Comparison of ENCODE assay signal across 24 cellular contexts in genomic region chr20:15069355-15069754, GRCh38.
"Had no signal": no experiment of that assay in that cellular context is flagged by ENCODE, and none has a peak within 500 bp of the region (broad histone marks: within the 10 kb centered on the region; RNA-seq: fewer than 3 reads in every experiment).

No MANE protein-coding gene starts in this region.

- H3K27me3 ChIP-seq: neutrophil, sigmoid colon, testis, tibial artery had no signal

- H3K27ac Mint-ChIP-seq: memory B cell; natural killer cell; stimulated activated effector memory CD8-positive, alpha-beta T cell treated with anti-CD3 and anti-CD28 coated beads, Interleukin-12 subunit alpha, Interleukin-12 subunit beta, amount 100 ng/mL, for 72 hours had no signal

- H3K27me3 Mint-ChIP-seq: central memory CD8-positive, alpha-beta T cell; memory B cell; type B pancreatic cell had no signal

- H3K36me3 Mint-ChIP-seq: memory B cell; natural killer cell; stimulated activated effector memory CD8-positive, alpha-beta T cell treated with anti-CD3 and anti-CD28 coated beads, Interleukin-12 subunit alpha, Interleukin-12 subunit beta, amount 100 ng/mL, for 72 hours had no signal

- H3K9me3 ChIP-seq: lower lobe of right lung, neutrophil, psoas muscle, sigmoid colon, testis, tibial artery had no signal

- H3K4me1 Mint-ChIP-seq: central memory CD8-positive, alpha-beta T cell; memory B cell; natural killer cell; stimulated activated effector memory CD8-positive, alpha-beta T cell treated with anti-CD3 and anti-CD28 coated beads, Interleukin-12 subunit alpha, Interleukin-12 subunit beta, amount 100 ng/mL, for 72 hours had no signal

- DNase-seq: dermis blood vessel endothelial cell; effector memory CD4-positive, alpha-beta T cell; hypothalamus; islet precursor cell; kidney glomerular epithelial cell; left ventricle myocardium superior; lower lobe of right lung; natural killer cell; posterior cingulate gyrus; psoas muscle; right cardiac atrium; sigmoid colon; stimulated activated CD4-positive, alpha-beta T cell treated with anti-CD3 and anti-CD28 coated beads, Interleukin-2, amount 100 ng/mL, for 24 hours; stimulated activated CD4-positive, alpha-beta T cell treated with anti-CD3 and anti-CD28 coated beads, Interleukin-4, amount 100 ng/mL, for 24 hours; stimulated activated naive CD8-positive, alpha-beta T cell treated with anti-CD3 and anti-CD28 coated beads, Interleukin-15, Interleukin-2, amounts not matched to agents 100 U/mL and 50 U/mL, for 24 hours; substantia nigra; testis; tibial artery had no signal

- H3K4me1 ChIP-seq: lower lobe of right lung, psoas muscle, sigmoid colon, testis, tibial artery had no signal

- H3K27ac ChIP-seq: coronary artery, lower lobe of right lung, neutrophil, psoas muscle, sigmoid colon, testis, tibial artery had no signal

- H3K9me3 Mint-ChIP-seq: stimulated activated effector memory CD8-positive, alpha-beta T cell treated with anti-CD3 and anti-CD28 coated beads, Interleukin-12 subunit alpha, Interleukin-12 subunit beta, amount 100 ng/mL, for 72 hours had no signal

- H3K4me3 Mint-ChIP-seq: central memory CD8-positive, alpha-beta T cell; memory B cell; natural killer cell; stimulated activated effector memory CD8-positive, alpha-beta T cell treated with anti-CD3 and anti-CD28 coated beads, Interleukin-12 subunit alpha, Interleukin-12 subunit beta, amount 100 ng/mL, for 72 hours had no signal

- ATAC-seq: left ventricle myocardium superior; natural killer cell; psoas muscle; right cardiac atrium; stimulated activated effector memory CD8-positive, alpha-beta T cell treated with anti-CD3 and anti-CD28 coated beads, Interleukin-12 subunit alpha, Interleukin-12 subunit beta, amount 100 ng/mL, for 72 hours; stimulated activated naive CD8-positive, alpha-beta T cell treated with anti-CD3 and anti-CD28 coated beads, Interleukin-15, Interleukin-2, amounts not matched to agents 100 U/mL and 50 U/mL, for 24 hours had no signal
